In the genomic region with DNA sequence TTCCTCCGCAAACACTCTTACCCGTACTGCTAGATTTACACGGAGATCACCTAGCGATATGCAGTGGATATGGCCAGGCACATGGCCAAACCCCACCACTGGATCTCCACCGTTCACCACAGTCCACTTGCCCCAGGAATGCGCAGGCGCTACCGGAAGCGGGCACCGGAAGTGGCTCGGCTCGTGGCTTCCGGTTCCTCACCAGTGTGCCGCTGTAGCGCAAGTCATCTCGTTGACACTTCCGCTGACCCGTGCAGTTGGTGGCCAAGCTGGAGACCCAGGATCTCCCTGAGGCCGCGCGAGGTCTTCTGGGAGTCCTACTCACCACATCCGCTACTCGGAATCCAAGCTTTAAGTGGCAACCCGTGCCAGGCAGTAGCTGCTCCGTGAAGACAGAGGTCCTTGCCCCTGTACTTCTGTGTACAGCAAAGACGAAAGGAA, we compare ENCODE assay signal across 9 cellular contexts.
A peak's percentile ranks its signal among the peaks of the same experiment; 100 is the strongest.
DNase-seq lines count a peak whose midpoint lies in the region; ATAC-seq lines count a peak whose summit lies in the region.
"Had no signal": no experiment of that assay in that cellular context is flagged by ENCODE, and none has a peak within 500 bp of the region (broad histone marks: within the 10 kb centered on the region; RNA-seq: fewer than 3 reads in every experiment).

No MANE protein-coding gene starts in this region.

- ATAC-seq in activated naive CD8-positive, alpha-beta T cell treated with anti-CD3 and anti-CD28 coated beads, Interleukin-2, amount 50 U/mL, for 24 hours, result peak; percentile 79
- no peak for ATAC-seq in memory B cell (ENCODE audit: low read depth)
- ATAC-seq in HG03469 (IDR thresholded peaks at IDR 0.05; ENCODE audit: unreplicated experiment), result no peak
- ATAC-seq in HG03342 (IDR thresholded peaks at IDR 0.05; ENCODE audit: unreplicated experiment), result no peak

- H3K4me3 Mint-ChIP-seq in activated naive CD8-positive, alpha-beta T cell treated with anti-CD3 and anti-CD28 coated beads, Interleukin-2, amount 50 U/mL, for 24 hours, result peak overlapping the region; percentile 71
- peak overlapping the region; percentile 67 for H3K4me3 Mint-ChIP-seq in memory B cell
- H3K4me3 Mint-ChIP-seq in stimulated activated naive CD8-positive, alpha-beta T cell treated with anti-CD3 and anti-CD28 coated beads, Interleukin-15, Interleukin-2, amounts not matched to agents 100 ng/mL and 50 ng/mL, for 24 hours, result peak overlapping the region; percentile 76

- peak; percentile 41 for DNase-seq in AG08395 (ENCODE audit: low spot score)
- peak; percentile 90 for DNase-seq in RPMI8226
- DNase-seq in activated naive CD8-positive, alpha-beta T cell treated with anti-CD3 and anti-CD28 coated beads, Interleukin-2, amount 50 U/mL, for 24 hours, result peak; percentile 68
- no peak for DNase-seq in memory B cell (ENCODE audit: low spot score in 2 of 2)
- no peak for DNase-seq in NCI-H1417 (lab: John Stamatoyannopoulos, UW)
- DNase-seq: DND-41 had no signal

- H3K36me3 Mint-ChIP-seq in activated naive CD8-positive, alpha-beta T cell treated with anti-CD3 and anti-CD28 coated beads, Interleukin-2, amount 50 U/mL, for 24 hours (ENCODE audit: low read depth), result peaks cover 25% of the 10 kb centered on the region
- peaks cover 15% of the 10 kb centered on the region for H3K36me3 Mint-ChIP-seq in memory B cell
- H3K36me3 Mint-ChIP-seq in stimulated activated naive CD8-positive, alpha-beta T cell treated with anti-CD3 and anti-CD28 coated beads, Interleukin-15, Interleukin-2, amounts not matched to agents 100 ng/mL and 50 ng/mL, for 24 hours (ENCODE audit: low read depth), result peaks cover 17% of the 10 kb centered on the region

- H3K27ac Mint-ChIP-seq in activated naive CD8-positive, alpha-beta T cell treated with anti-CD3 and anti-CD28 coated beads, Interleukin-2, amount 50 U/mL, for 24 hours, result peak overlapping the region; percentile 78
- H3K27ac Mint-ChIP-seq in memory B cell, result no peak overlapping the region
- peak overlapping the region; percentile 31 for H3K27ac Mint-ChIP-seq in stimulated activated naive CD8-positive, alpha-beta T cell treated with anti-CD3 and anti-CD28 coated beads, Interleukin-15, Interleukin-2, amounts not matched to agents 100 ng/mL and 50 ng/mL, for 24 hours

- peaks cover 6% of the 10 kb centered on the region for H3K9me3 Mint-ChIP-seq in activated naive CD8-positive, alpha-beta T cell treated with anti-CD3 and anti-CD28 coated beads, Interleukin-2, amount 50 U/mL, for 24 hours
- peaks cover 1% of the 10 kb centered on the region for H3K9me3 Mint-ChIP-seq in memory B cell
- peaks cover 5% of the 10 kb centered on the region for H3K9me3 Mint-ChIP-seq in stimulated activated naive CD8-positive, alpha-beta T cell treated with anti-CD3 and anti-CD28 coated beads, Interleukin-15, Interleukin-2, amounts not matched to agents 100 ng/mL and 50 ng/mL, for 24 hours

- H3K4me1 Mint-ChIP-seq in activated naive CD8-positive, alpha-beta T cell treated with anti-CD3 and anti-CD28 coated beads, Interleukin-2, amount 50 U/mL, for 24 hours, result peaks cover 19% of the 10 kb centered on the region
- H3K4me1 Mint-ChIP-seq in memory B cell, result peaks cover 3% of the 10 kb centered on the region
- H3K4me1 Mint-ChIP-seq in stimulated activated naive CD8-positive, alpha-beta T cell treated with anti-CD3 and anti-CD28 coated beads, Interleukin-15, Interleukin-2, amounts not matched to agents 100 ng/mL and 50 ng/mL, for 24 hours (ENCODE audit: low read depth), result peaks cover 8% of the 10 kb centered on the region

- H3K27me3 Mint-ChIP-seq in activated naive CD8-positive, alpha-beta T cell treated with anti-CD3 and anti-CD28 coated beads, Interleukin-2, amount 50 U/mL, for 24 hours, result no peaks in the 10 kb centered on the region
- no peaks in the 10 kb centered on the region for H3K27me3 Mint-ChIP-seq in memory B cell
- H3K27me3 Mint-ChIP-seq in stimulated activated naive CD8-positive, alpha-beta T cell treated with anti-CD3 and anti-CD28 coated beads, Interleukin-15, Interleukin-2, amounts not matched to agents 100 ng/mL and 50 ng/mL, for 24 hours, result peaks cover 6% of the 10 kb centered on the region

Comparison
In these comparisons a context has a peak if more than half of its experiments do, and no peak if none do; other contexts are left out.
1. DNase-seq: peak in AG08395 (single experiment), RPMI8226 (single experiment) and activated naive CD8-positive, alpha-beta T cell treated with anti-CD3 and anti-CD28 coated beads, Interleukin-2, amount 50 U/mL, for 24 hours (single experiment); none in memory B cell (0 of 2) and NCI-H1417 (0 of 3).
2. Peak in every context shown above with its lines, with median percentiles within 50 percentile points of each other: H3K4me3 Mint-ChIP-seq.